Comparison of ENCODE assay signal across 1 cellular context in the genomic region with DNA sequence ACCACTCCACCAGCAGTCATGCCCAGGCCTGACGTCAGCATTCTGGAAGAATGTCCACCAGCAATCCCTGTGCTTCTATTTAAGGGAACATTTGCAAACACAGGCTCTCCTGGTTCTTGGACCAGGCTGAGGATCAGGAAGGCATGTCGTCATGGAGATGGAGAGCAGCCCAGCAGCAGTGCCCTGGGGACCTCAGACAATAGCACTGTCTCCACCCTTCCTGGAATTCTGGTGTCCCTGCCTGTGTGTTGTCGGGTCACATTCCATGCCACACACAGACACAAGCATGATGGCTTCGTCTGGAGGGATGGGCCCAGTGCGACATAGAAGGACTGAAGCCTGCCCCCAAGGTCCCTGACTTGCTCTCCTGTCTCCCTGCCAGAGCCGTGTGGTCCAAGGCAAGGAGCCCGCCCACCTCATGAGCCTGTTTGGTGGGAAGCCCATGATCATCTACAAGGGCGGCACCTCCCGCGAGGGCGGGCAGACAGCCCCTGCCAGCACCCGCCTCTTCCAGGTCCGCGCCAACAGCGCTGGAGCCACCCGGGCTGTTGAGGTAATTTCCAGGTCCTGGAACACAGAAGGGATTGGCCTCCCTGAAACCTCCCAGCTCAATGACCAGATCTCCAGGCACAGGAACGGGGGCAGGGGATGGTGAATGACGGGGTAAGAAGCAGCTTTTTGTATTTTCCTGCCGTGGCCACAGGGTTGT.
TF ChIP-seq lines count a peak whose summit lies in the region.

No MANE protein-coding gene starts in this region.

TF ChIP-seq in IMR-90, 13 proteins besides CTCF, POLR2A, EP300 and RAD21 (continued from another document):
- TF ChIP-seq CHD1 (IDR thresholded peaks at IDR 0.05; ENCODE audit: low read depth, low read length) (no peak), FOS (IDR thresholded peaks at IDR 0.05; ENCODE audit: low read depth, low read length) (no peak), MAFK (IDR thresholded peaks at IDR 0.05; ENCODE audit: low read depth, low read length) (no peak), RCOR1 (IDR thresholded peaks at IDR 0.05; ENCODE audit: insufficient replicate concordance, low read length) (no peak), NFE2L2 (IDR thresholded peaks at IDR 0.05; ENCODE audit: low read depth, low read length) (no peak), BHLHE40 (IDR thresholded peaks at IDR 0.05; ENCODE audit: low read depth, low read length) (no peak)
- TF ChIP-seq, protein P1, sequence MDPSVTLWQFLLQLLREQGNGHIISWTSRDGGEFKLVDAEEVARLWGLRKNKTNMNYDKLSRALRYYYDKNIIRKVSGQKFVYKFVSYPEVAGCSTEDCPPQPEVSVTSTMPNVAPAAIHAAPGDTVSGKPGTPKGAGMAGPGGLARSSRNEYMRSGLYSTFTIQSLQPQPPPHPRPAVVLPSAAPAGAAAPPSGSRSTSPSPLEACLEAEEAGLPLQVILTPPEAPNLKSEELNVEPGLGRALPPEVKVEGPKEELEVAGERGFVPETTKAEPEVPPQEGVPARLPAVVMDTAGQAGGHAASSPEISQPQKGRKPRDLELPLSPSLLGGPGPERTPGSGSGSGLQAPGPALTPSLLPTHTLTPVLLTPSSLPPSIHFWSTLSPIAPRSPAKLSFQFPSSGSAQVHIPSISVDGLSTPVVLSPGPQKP (IDR thresholded peaks at IDR 0.05; ENCODE audit: borderline replicate concordance, low read depth, low read length), result no peak
